Comparison of ENCODE assay signal across 12 cellular contexts in genomic region chr1:19232526-19232851, GRCh38. TPM values are rescaled to one million over a fixed set of nuclear protein-coding genes. Genes with fewer than 3 reads are reported as not detected.
DNase-seq lines count a peak whose midpoint lies in the region; ATAC-seq and TF ChIP-seq lines count a peak whose summit lies in the region.
"Had no signal": no experiment of that assay in that cellular context is flagged by ENCODE, and none has a peak within 500 bp of the region (broad histone marks: within the 10 kb centered on the region; RNA-seq: fewer than 3 reads in every experiment).

No MANE protein-coding gene starts in this region.

- peak overlapping the region; percentile 48 for H3K4me2 ChIP-seq in fibroblast of lung (ENCODE audit: extremely low read depth, insufficient read depth, low read length)
- H3K4me2 ChIP-seq: PC-9 had no signal

- H3K4me1 ChIP-seq in fibroblast of lung (ENCODE audit: control insufficient read depth, extremely low read depth, insufficient read depth, low read length) (peaks cover 3% of the 10 kb centered on the region), muscle layer of duodenum (ENCODE audit: control insufficient read depth in 1 of 2, insufficient read depth in 2 of 2, low read length in 2 of 2) (peaks cover 0 to 24% of the 10 kb centered on the region in 2 donors), vagina (no peaks in the 10 kb centered on the region)

- H3K27me3 ChIP-seq in fibroblast of lung (ENCODE audit: control insufficient read depth, insufficient read depth, low read length) (no peaks in the 10 kb centered on the region), muscle layer of duodenum (ENCODE audit: low read depth, low read length) (no peaks in the 10 kb centered on the region), vagina (no peaks in the 10 kb centered on the region)

- no peak overlapping the region for H2AFZ ChIP-seq in fibroblast of lung (ENCODE audit: low read length)
- H2AFZ ChIP-seq: PC-9 had no signal

- DNase-seq in Ammon's horn (ENCODE audit: low spot score) (peak; percentile 34), NCI-H446 treated with DMSO at 0.1 percent for 48 hours (lab: John Stamatoyannopoulos, UW) (peak; percentile 14), fibroblast of lung (ENCODE audit: low read depth in 2 of 2) (peak; percentile 37 to 76), NCI-H146 treated with DMSO at 0.1 percent for 48 hours (lab: John Stamatoyannopoulos, UW; ENCODE audit: unreplicated experiment) (no peak), vagina (ENCODE audit: extremely low spot score in 2 of 2) (no peak)
- DNase-seq: activated naive CD4-positive, alpha-beta T cell treated with anti-CD3 and anti-CD28 coated beads, Interleukin-2, amount 10 ng/mL, durations not matched to agents 7 days and 5 days; CD8-positive, alpha-beta memory T cell; PC-9 had no signal

- TF ChIP-seq CTCF in fibroblast of lung (conservative IDR thresholded peaks at IDR 0.05 in 1 of 2, IDR thresholded peaks at IDR 0.05 in 1 of 2; ENCODE audit: low read depth in 1 of 2, low read length in 2 of 2) (peak; percentile 21 to 36), vagina (IDR thresholded peaks at IDR 0.05) (no peak)

- ATAC-seq in GM21526 (IDR thresholded peaks at IDR 0.05; ENCODE audit: low FRiP score, unreplicated experiment): no peak
- no peak for ATAC-seq in HG02678 (IDR thresholded peaks at IDR 0.05; ENCODE audit: unreplicated experiment)
- ATAC-seq: activated CD4-positive, CD25-positive, alpha-beta regulatory T cell treated with anti-CD3 and anti-CD28 coated beads, Interleukin-2, amount 50 U/mL, for 24 hours had no signal

- no peaks in the 10 kb centered on the region for H3K79me2 ChIP-seq in fibroblast of lung (ENCODE audit: control insufficient read depth, insufficient read depth, low read length)

- H3K27ac ChIP-seq in fibroblast of lung (ENCODE audit: insufficient read depth, low read length) (peak overlapping the region; percentile 6), muscle layer of duodenum (ENCODE audit: low read length) (peak overlapping the region; percentile 21), vagina (no peak overlapping the region)
- H3K27ac ChIP-seq: PC-9 had no signal

- no peak for TF ChIP-seq POLR2A in vagina (IDR thresholded peaks at IDR 0.05)

- no peaks in the 10 kb centered on the region for H3K9me3 ChIP-seq in fibroblast of lung (ENCODE audit: control insufficient read depth, insufficient read depth, low read depth, low read length)
- H3K9me3 ChIP-seq in muscle layer of duodenum (ENCODE audit: control insufficient read depth in 1 of 2, low read length in 2 of 2): no peaks in the 10 kb centered on the region
- no peaks in the 10 kb centered on the region for H3K9me3 ChIP-seq in vagina

- H4K20me1 ChIP-seq in fibroblast of lung (ENCODE audit: control insufficient read depth, extremely low read depth, insufficient read depth, low read length): no peaks in the 10 kb centered on the region

- H3K4me3 ChIP-seq in fibroblast of lung (replicated peaks in 1 of 4; ENCODE audit: control extremely low read depth in 1 of 4, insufficient read depth in 1 of 4, low read depth in 3 of 4, low read length in 4 of 4) (no peak overlapping the region), muscle layer of duodenum (ENCODE audit: low read depth in 1 of 2, low read length in 2 of 2) (no peak overlapping the region), vagina (no peak overlapping the region)
- H3K4me3 ChIP-seq: PC-9 had no signal

- peaks cover 14% of the 10 kb centered on the region for H3K36me3 ChIP-seq in fibroblast of lung (ENCODE audit: control insufficient read depth, insufficient read depth, low read length)
- H3K36me3 ChIP-seq in muscle layer of duodenum (ENCODE audit: control insufficient read depth in 1 of 2, insufficient read depth in 2 of 2, low read length in 2 of 2): peaks cover 45 to 50% of the 10 kb centered on the region in 2 donors
- peaks cover 0 to 88% of the 10 kb centered on the region in 2 donors for H3K36me3 ChIP-seq in vagina

- H3K9ac ChIP-seq in fibroblast of lung (ENCODE audit: insufficient read depth, low read length): no peak overlapping the region

- intact Hi-C loops in vagina (cut with DNase I): no loop called here

RNA-seq across cellular contexts. Expression of gene EMC1, which starts 18.8 kb away (rescaled TPM):
- total RNA-seq in fibroblast of lung (46.0 and 78.1 TPM in 2 replicates), vagina (28.0 TPM)
- polyA plus RNA-seq in fibroblast of lung: 33.3 and 53.3 TPM in 2 replicates
- 44.4 and 55.2 TPM in 2 replicates for polyA plus RNA-seq in fibroblast of lung (2012)
- polyA minus RNA-seq in fibroblast of lung (ENCODE audit: low replicate concordance): 114 and 226 TPM in 2 replicates

RNA-seq across cellular contexts. Expression of gene MRTO4, which starts 19.1 kb away (rescaled TPM):
- 12.6 and 16.4 TPM in 2 replicates for total RNA-seq in fibroblast of lung
- 28.6 and 53.3 TPM in 2 replicates for polyA plus RNA-seq in fibroblast of lung
- polyA plus RNA-seq in fibroblast of lung (2012): 26.2 and 44.1 TPM in 2 replicates
- polyA minus RNA-seq in fibroblast of lung (ENCODE audit: low replicate concordance): 5.2 and 21.3 TPM in 2 replicates
- 19.2 TPM for total RNA-seq in vagina

RNA-seq across cellular contexts. Expression of gene UBR4, which starts 22.4 kb away (rescaled TPM):
- total RNA-seq in fibroblast of lung (89.9 and 164 TPM in 2 replicates), vagina (157 TPM)
- 32.0 and 44.5 TPM in 2 replicates for polyA plus RNA-seq in fibroblast of lung
- polyA plus RNA-seq in fibroblast of lung (2012): 57.3 and 64.0 TPM in 2 replicates
- polyA minus RNA-seq in fibroblast of lung (ENCODE audit: low replicate concordance): 361 and 560 TPM in 2 replicates

RNA-seq across cellular contexts. Expression of gene AKR7A3, which starts 56.1 kb away (rescaled TPM):
- 0.33 and 0.51 TPM in 2 replicates for total RNA-seq in fibroblast of lung
- 0.11 and 0.12 TPM in 2 replicates for polyA plus RNA-seq in fibroblast of lung
- polyA plus RNA-seq in fibroblast of lung (2012): 0.24 and 0.29 TPM in 2 replicates
- 0.86 TPM in 1 of 2 replicates, not detected in the other for polyA minus RNA-seq in fibroblast of lung (ENCODE audit: low replicate concordance)
- 4.2 TPM for total RNA-seq in vagina
- polyA plus RNA-seq: CD8-positive, alpha-beta memory T cell had no signal

Comparison
In these comparisons a context has a peak if more than half of its experiments do, and no peak if none do; other contexts are left out.
1. DNase-seq: peak in Ammon's horn (single experiment), NCI-H446 treated with DMSO at 0.1 percent for 48 hours (single experiment) and fibroblast of lung (2 of 2); none in NCI-H146 treated with DMSO at 0.1 percent for 48 hours (single experiment) and vagina (0 of 2).
2. CTCF ChIP-seq: peak in fibroblast of lung (2 of 2); none in vagina (0 of 3).